23 cellular contexts compared by ENCODE assay signal in genomic region chrX:72694170-72694569, GRCh38. TPM values are rescaled to one million over a fixed set of nuclear protein-coding genes. Genes with fewer than 3 reads are reported as not detected.
DNase-seq lines count a peak whose midpoint lies in the region; ATAC-seq, FAIRE-seq and TF ChIP-seq lines count a peak whose summit lies in the region.
"Had no signal": no experiment of that assay in that cellular context is flagged by ENCODE, and none has a peak within 500 bp of the region (broad histone marks: within the 10 kb centered on the region; RNA-seq: fewer than 3 reads in every experiment).

No MANE protein-coding gene starts in this region.

- ATAC-seq in IMR-90 (ENCODE audit: low read depth) = no peak
- peak; percentile 77 for ATAC-seq in foreskin keratinocyte
- ATAC-seq in pancreas = no peak
- ATAC-seq in GM18519 (IDR thresholded peaks at IDR 0.05; ENCODE audit: low FRiP score, unreplicated experiment) = no peak
- ATAC-seq: HepG2 had no signal

- CTCF ChIA-PET in Calu3 (lab: Charles Lee) (no interaction called here), IMR-90 (lab: Yijun Ruan, JAX) (no interaction called here)

- H3K27me3 ChIP-seq in IMR-90 (ENCODE audit: control insufficient read depth, insufficient read depth, low read length) (no peaks in the 10 kb centered on the region; the same call in 1 of the 2 replicates), astrocyte (ENCODE audit: insufficient read depth, low read length) (no peaks in the 10 kb centered on the region), foreskin keratinocyte (no peaks in the 10 kb centered on the region), pancreas (no peaks in the 10 kb centered on the region)

- dilution Hi-C loops in IMR-90 (cut with HindIII; ENCODE audit: low sequenced_read_pairs, unreplicated experiment) = no loop called here

- H3K4me1 ChIP-seq in IMR-90 (ENCODE audit: control insufficient read depth, insufficient read depth, low read length) = no peaks in the 10 kb centered on the region
- no peaks in the 10 kb centered on the region for H3K4me1 ChIP-seq in astrocyte (ENCODE audit: insufficient read depth, low read length)
- no peaks in the 10 kb centered on the region for H3K4me1 ChIP-seq in foreskin keratinocyte
- no peaks in the 10 kb centered on the region for H3K4me1 ChIP-seq in pancreas

- H2AFZ ChIP-seq in IMR-90 (replicated peaks; ENCODE audit: low read length, poor library complexity) (no peak overlapping the region), astrocyte (ENCODE audit: low read depth, low read length) (no peak overlapping the region)

- H3K23ac ChIP-seq in IMR-90 (ENCODE audit: low read depth, low read length) = no peak overlapping the region

- POLR2A ChIA-PET in IMR-90 (lab: Charles Lee; ENCODE audit: unreplicated experiment) = no interaction called here

- H3K36me3 ChIP-seq in IMR-90 (ENCODE audit: control insufficient read depth, insufficient read depth, low read length) = no peaks in the 10 kb centered on the region
- no peaks in the 10 kb centered on the region for H3K36me3 ChIP-seq in astrocyte (ENCODE audit: insufficient read depth, low read length)
- no peaks in the 10 kb centered on the region for H3K36me3 ChIP-seq in pancreas

- H3K4me2 ChIP-seq in IMR-90 (ENCODE audit: low read depth, low read length) (no peak overlapping the region), astrocyte (ENCODE audit: low read length) (no peak overlapping the region)

- in situ Hi-C loops in IMR-90 (cut with MboI; ENCODE audit: low sequenced_read_pairs) = no loop called here

- no peaks in the 10 kb centered on the region; the same call in 1 of the 2 replicates for H4K20me1 ChIP-seq in IMR-90 (ENCODE audit: insufficient read depth, low read length)
- H4K20me1 ChIP-seq in astrocyte (ENCODE audit: insufficient read depth, low read length) = no peaks in the 10 kb centered on the region

- peak; percentile 90 for FAIRE-seq in astrocyte (lab: Jason Lieb, UNC)
- FAIRE-seq in pancreas (lab: Jason Lieb, UNC) = no peak
- FAIRE-seq: A204.1, HepG2 had no signal

- H2BK120ac ChIP-seq in IMR-90 (ENCODE audit: low read depth, low read length) = no peak overlapping the region

- H3K4me1 Mint-ChIP-seq in Calu3 (ENCODE audit: low read depth, unreplicated experiment) (peaks cover 9% of the 10 kb centered on the region), astrocyte (ENCODE audit: low read depth, unreplicated experiment) (no peaks in the 10 kb centered on the region)
- H3K4me1 Mint-ChIP-seq: B cell, CD14-positive monocyte, H9 had no signal

- no peak overlapping the region for H3K9ac ChIP-seq in IMR-90 (ENCODE audit: low read depth, low read length)
- no peak overlapping the region for H3K9ac ChIP-seq in astrocyte (ENCODE audit: low read length)

- no peak overlapping the region for H3K18ac ChIP-seq in IMR-90 (ENCODE audit: low read depth, low read length)

- H3K4me3 Mint-ChIP-seq in Calu3 (ENCODE audit: low read depth, unreplicated experiment) (no peak overlapping the region), astrocyte (ENCODE audit: unreplicated experiment) (no peak overlapping the region)
- H3K4me3 Mint-ChIP-seq: B cell, CD14-positive monocyte, H9 had no signal

- H3K14ac ChIP-seq in IMR-90 (replicated peaks; ENCODE audit: low read depth, low read length) = no peak overlapping the region

- H2AK5ac ChIP-seq in IMR-90 (ENCODE audit: low read depth, low read length) = no peak overlapping the region

- no peak overlapping the region for H4K5ac ChIP-seq in IMR-90 (ENCODE audit: low read depth, low read length)

- no peaks in the 10 kb centered on the region for H3K27me3 Mint-ChIP-seq in Calu3 (ENCODE audit: unreplicated experiment)
- no peaks in the 10 kb centered on the region for H3K27me3 Mint-ChIP-seq in astrocyte (ENCODE audit: low read depth, unreplicated experiment)
- H3K27me3 Mint-ChIP-seq: B cell had no signal

- TF ChIP-seq POLR2A in IMR-90 (IDR thresholded peaks at IDR 0.05; ENCODE audit: low read depth, low read length) = no peak

- H3K27ac Mint-ChIP-seq in Calu3 (ENCODE audit: unreplicated experiment) = peak overlapping the region; percentile 46
- H3K27ac Mint-ChIP-seq in astrocyte (ENCODE audit: unreplicated experiment) = no peak overlapping the region
- H3K27ac Mint-ChIP-seq: B cell, CD14-positive monocyte, H9 had no signal

- H3K9me3 ChIP-seq in IMR-90 (ENCODE audit: control insufficient read depth, insufficient read depth, low read length) = no peaks in the 10 kb centered on the region
- H3K9me3 ChIP-seq in astrocyte (ENCODE audit: insufficient read depth, low read depth, low read length) = no peaks in the 10 kb centered on the region
- no peaks in the 10 kb centered on the region for H3K9me3 ChIP-seq in pancreas

- BruUV-seq in Calu3 (replicated peaks; lab: Mats Ljungman, UMichigan) (no TSS peak), IMR-90 (replicated peaks; lab: Mats Ljungman, UMichigan) (no TSS peak)

- H3K4ac ChIP-seq in IMR-90 (ENCODE audit: low read depth, low read length) = no peak overlapping the region

- no peaks in the 10 kb centered on the region for H3K36me3 Mint-ChIP-seq in Calu3 (ENCODE audit: insufficient read depth, unreplicated experiment)
- no peaks in the 10 kb centered on the region for H3K36me3 Mint-ChIP-seq in astrocyte (ENCODE audit: low read depth, unreplicated experiment)
- H3K36me3 Mint-ChIP-seq: CD14-positive monocyte had no signal

- H2BK20ac ChIP-seq in IMR-90 (ENCODE audit: low read depth, low read length) = no peak overlapping the region

- no peaks in the 10 kb centered on the region for H3K79me1 ChIP-seq in IMR-90 (ENCODE audit: low read depth in 1 of 2, low read length in 2 of 2)

- H2BK5ac ChIP-seq in IMR-90 (ENCODE audit: low read depth, low read length, poor library complexity, severe bottlenecking) = no peak overlapping the region

- H3K9me3 Mint-ChIP-seq in Calu3 (ENCODE audit: low read depth, unreplicated experiment) (no peaks in the 10 kb centered on the region), astrocyte (ENCODE audit: unreplicated experiment) (peaks cover 1% of the 10 kb centered on the region)
- H3K9me3 Mint-ChIP-seq: CD14-positive monocyte had no signal

- DNase-seq in Calu3 (no peak), IMR-90 (peak; percentile 31), astrocyte (ENCODE audit: low read depth) (no peak), foreskin keratinocyte (peak in 1 of 2 donors; percentile 18), pancreas (no peak), Kasumi-1 (lab: John Stamatoyannopoulos, UW) (no peak), DMS153 treated with DMSO at 0.1 percent for 48 hours (lab: John Stamatoyannopoulos, UW; ENCODE audit: unreplicated experiment) (no peak)
- DNase-seq: GDM1; H9; KBM-7; NCI-H1092 treated with DMSO at 0.1 percent for 48 hours; NCI-H146; NCI-H2029; NCI-H2227 treated with DMSO at 0.1 percent for 48 hours; NCI-H510A treated with DMSO at 0.1 percent for 48 hours; NCI-H748 treated with DMSO at 0.1 percent for 48 hours; NK-92 treated with Interleukin-12 subunit alpha and Interleukin-12 subunit beta, amount 100 ng/mL, for 24 hours; SHP77 had no signal

- H4K91ac ChIP-seq in IMR-90 (ENCODE audit: insufficient read depth, low read depth, low read length) = no peak overlapping the region

- H3K27ac ChIP-seq in IMR-90 (ENCODE audit: insufficient read depth, low read length) (no peak overlapping the region), astrocyte (ENCODE audit: low read depth, low read length) (no peak overlapping the region), foreskin keratinocyte (no peak overlapping the region), pancreas (no peak overlapping the region)

- H4K8ac ChIP-seq in IMR-90 (ENCODE audit: low read depth in 2 of 2, low read length in 2 of 2) = no peak overlapping the region

- TF ChIP-seq RAD21 in IMR-90 (IDR thresholded peaks at IDR 0.05; ENCODE audit: low read length) = no peak

- H2AK9ac ChIP-seq in IMR-90 (replicated peaks; ENCODE audit: low read depth, low read length, poor library complexity) = no peak overlapping the region

- H3K79me2 ChIP-seq in astrocyte (ENCODE audit: insufficient read depth, low read length) = no peaks in the 10 kb centered on the region

- no peak overlapping the region for H2BK15ac ChIP-seq in IMR-90 (ENCODE audit: low read depth, low read length)

- peaks cover 3% of the 10 kb centered on the region; the same call in 1 of the 2 replicates for H3K9me1 ChIP-seq in IMR-90 (ENCODE audit: insufficient read depth, low read length)

- intact Hi-C loops in Calu3 (cut with micrococcal nuclease; ENCODE audit: unreplicated experiment) = no loop called here
- intact Hi-C loops in IMR-90 (cut with micrococcal nuclease) = no loop called here
- intact Hi-C loops in pancreas (cut with DNase I) = no loop called here

- no peak overlapping the region for H3K56ac ChIP-seq in IMR-90 (ENCODE audit: extremely low read depth, insufficient read depth, low read length)

- 31% methylated on average over 2 of the region's 2 CpGs; no CpG with 5 or more reads in 1 of the 2 experiments for WGBS in IMR-90 (ENCODE audit: extremely low coverage in 2 of 2, insufficient read length in 1 of 2), 2 experiments
- WGBS in pancreas, 2 donors = 72 to 89% methylated on average over 2 of the region's 2 CpGs

- H3K4me3 ChIP-seq in IMR-90 (ENCODE audit: insufficient read depth, low read depth, low read length) (no peak overlapping the region), astrocyte (ENCODE audit: insufficient read depth, low read depth, low read length) (no peak overlapping the region), pancreas (no peak overlapping the region)

- TF ChIP-seq CTCF in Calu3 (IDR thresholded peaks at IDR 0.05; ENCODE audit: unreplicated experiment) (no peak), IMR-90 (conservative IDR thresholded peaks at IDR 0.05; ENCODE audit: low read depth, low read length) (no peak), astrocyte (IDR thresholded peaks at IDR 0.05; ENCODE audit: insufficient read depth, low read depth, low read length) (no peak), foreskin keratinocyte (conservative IDR thresholded peaks at IDR 0.05) (no peak), pancreas (IDR thresholded peaks at IDR 0.05) (no peak)

TF ChIP-seq in IMR-90, 13 proteins besides CTCF, POLR2A, EP300 and RAD21:
- TF ChIP-seq MAZ (IDR thresholded peaks at IDR 0.05; ENCODE audit: borderline replicate concordance, low read depth, low read length) (no peak), FOS (IDR thresholded peaks at IDR 0.05; ENCODE audit: low read depth, low read length) (no peak)
TF ChIP-seq in IMR-90: peak in this region for 0.

RNA-seq across cellular contexts. Expression of gene PHKA1, which starts 19.9 kb away (rescaled TPM):
- total RNA-seq in Calu3 (2022) = 7.4 and 7.8 TPM in 2 replicates
- 3.3 and 4.5 TPM in 2 replicates for total RNA-seq in IMR-90 (2012; rRNA removed)
- polyA plus RNA-seq in IMR-90 (2012; rRNA removed) = 2.3 and 2.7 TPM in 2 replicates
- 0.93 and 1.3 TPM in 2 replicates for polyA plus RNA-seq in IMR-90 (2012; cell fraction: cytosol; rRNA removed)
- 1.7 and 4.4 TPM in 2 replicates for polyA plus RNA-seq in IMR-90 (2012; cell fraction: nucleus; rRNA removed; ENCODE audit: low replicate concordance)
- total RNA-seq in astrocyte = 6.5 and 7.5 TPM in 2 replicates
- total RNA-seq in foreskin keratinocyte = 10.4 and 10.6 TPM in 2 replicates
- 3.1 and 3.7 TPM in 2 replicates for polyA plus RNA-seq in foreskin keratinocyte
- 1 to 10 TPM; 4.5 to 7.4 (median 5.2) TPM for total RNA-seq in pancreas
- polyA plus RNA-seq in pancreas = 1 to 10 TPM; 3.5 to 4.3 TPM
- polyA plus RNA-seq: CD14-positive monocyte had no signal
